In the genomic region with DNA sequence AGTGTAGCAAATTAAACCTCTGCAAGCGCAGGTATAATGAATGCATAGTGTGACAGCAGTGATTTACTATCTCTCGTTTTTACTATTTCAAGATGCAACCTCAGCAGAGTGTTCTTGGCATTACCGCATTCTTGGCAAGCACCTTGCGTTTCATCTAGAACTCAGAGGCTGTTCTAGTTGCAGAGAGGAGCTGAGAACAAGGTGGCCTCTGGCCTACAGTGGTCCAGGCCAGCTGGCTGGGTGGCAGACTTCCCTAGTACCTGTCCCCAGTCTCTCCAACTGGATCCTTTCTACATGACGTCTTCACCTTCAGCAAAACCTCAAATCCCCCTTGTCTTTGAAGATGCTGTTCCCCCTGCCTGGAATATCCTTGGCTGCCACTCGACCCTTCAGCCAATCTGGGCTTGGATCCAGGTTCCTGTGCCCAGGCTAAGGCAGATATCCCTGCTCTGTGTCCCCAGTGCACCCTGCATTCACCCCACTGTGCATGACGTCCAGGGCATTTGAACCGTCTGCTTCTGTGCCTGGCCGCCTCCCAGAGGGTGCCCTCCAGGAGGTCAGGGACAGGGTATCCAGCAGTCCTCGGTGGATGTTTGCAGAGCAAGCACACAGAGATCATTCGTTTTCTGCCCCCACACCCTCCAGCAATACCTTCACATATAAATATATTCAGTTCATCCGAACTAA, we compare ENCODE assay signal across 14 cellular contexts.
DNase-seq lines count a peak whose midpoint lies in the region; ATAC-seq, FAIRE-seq and TF ChIP-seq lines count a peak whose summit lies in the region.
"Had no signal": no experiment of that assay in that cellular context is flagged by ENCODE, and none has a peak within 500 bp of the region (broad histone marks: within the 10 kb centered on the region; RNA-seq: fewer than 3 reads in every experiment).

No MANE protein-coding gene starts in this region.

- H3K9ac ChIP-seq in HepG2 (ENCODE audit: insufficient read depth, low read depth, low read length), result 0 out of 2 replicates have a peak overlapping the region, but pooled peaks have one; percentile 4

- H3K4me3 ChIP-seq in HepG2 (replicated peaks in 1 of 3; ENCODE audit: insufficient read depth in 1 of 3, low read depth in 2 of 3, low read length in 3 of 3), result peak overlapping the region in 1 of 3 experiments; percentile 3; a peak in 1 of 6 replicates
- no peak overlapping the region for H3K4me3 ChIP-seq in effector memory CD4-positive, alpha-beta T cell (ENCODE audit: insufficient read depth, low read depth, low read length, poor library complexity, severe bottlenecking)

- 0 out of 4 replicates have a peak, but pooled peaks of 1 of the 2 experiments have one; percentile 19 for TF ChIP-seq EP300 in HepG2 (IDR thresholded peaks at IDR 0.05; ENCODE audit: low read depth in 2 of 2, low read length in 2 of 2)
- no peak for TF ChIP-seq EP300 in HepG2 (CRISPR knock-in tag; IDR thresholded peaks at IDR 0.05; ENCODE audit: borderline replicate concordance)

- H3K27me3 ChIP-seq in HepG2 (ENCODE audit: control insufficient read depth in 1 of 2, insufficient read depth in 2 of 2, low read length in 2 of 2), result no peaks in the 10 kb centered on the region
- no peaks in the 10 kb centered on the region for H3K27me3 ChIP-seq in effector memory CD4-positive, alpha-beta T cell (replicated peaks; ENCODE audit: control insufficient read depth, insufficient read depth, low read length, poor library complexity, severe bottlenecking)

- CTCF ChIA-PET in HEK293T (lab: Yijun Ruan, JAX) (interaction anchor here (0.6 kb wide), 1 partner anchor 71 kb away, joined by 6 read pairs; no protein-coding TSS in a partner anchor), HepG2 (lab: Yijun Ruan, JAX; ENCODE audit: low intra/inter-chr PET ratio, low total read pairs) (no interaction called here)

- peaks cover 92% of the 10 kb centered on the region for H3K4me1 ChIP-seq in HepG2 (ENCODE audit: insufficient read depth, low read length)
- no peaks in the 10 kb centered on the region for H3K4me1 ChIP-seq in effector memory CD4-positive, alpha-beta T cell (ENCODE audit: control insufficient read depth, insufficient read depth, low read length, poor library complexity, severe bottlenecking)

- TF ChIP-seq POLR2A in HepG2 (IDR thresholded peaks at IDR 0.05; ENCODE audit: insufficient read depth in 1 of 2, low read depth in 2 of 2, low read length in 2 of 2), result no peak

- POLR2A ChIA-PET in HEK293T (lab: Yijun Ruan, JAX), result no interaction called here
- POLR2A ChIA-PET in HepG2 (lab: Yijun Ruan, JAX), result interaction anchor here (1.4 to 2.7 kb wide), 4 partner anchors 14 to 120 kb away, joined by 7 to 21 read pairs (median 9); partner anchors contain the start of gene CPEB4

- 36% methylated on average over 12 of the region's 12 CpGs for WGBS in HepG2 (ENCODE audit: low lambda C conversion rate)

- peak overlapping the region; percentile 89 for H3K27ac ChIP-seq in HepG2 (ENCODE audit: extremely low read length, insufficient read depth, low read length)
- H3K27ac ChIP-seq in effector memory CD4-positive, alpha-beta T cell (ENCODE audit: insufficient read depth, low read length, poor library complexity, severe bottlenecking), result no peak overlapping the region

- DNase-seq in HEK293T (ENCODE audit: extremely low spot score), result no peak
- peak; percentile 97 for DNase-seq in cerebellar cortex (ENCODE audit: low spot score)
- peak; percentile 35 for DNase-seq in HepG2 (ENCODE audit: low spot score)
- peak; percentile 49 for DNase-seq in renal cortical epithelial cell (ENCODE audit: low read depth)
- DNase-seq in NCI-H128 (lab: John Stamatoyannopoulos, UW; ENCODE audit: unreplicated experiment), result no peak
- no peak for DNase-seq in amniotic stem cell (lab: John Stamatoyannopoulos, UW)
- no peak for DNase-seq in effector memory CD4-positive, alpha-beta T cell
- no peak for DNase-seq in activated CD4-positive, alpha-beta T cell treated with anti-CD3 and anti-CD28 coated beads for 48 hours
- DNase-seq: activated gamma-delta T cell treated with Interleukin-2 at 50 U/mL for 16 hours, natural killer cell, NCI-H1930, T-helper 9 cell had no signal

- peak; percentile 23 for FAIRE-seq in HepG2 (lab: Jason Lieb, UNC)
- FAIRE-seq: frontal cortex, G401.6 had no signal

- no peaks in the 10 kb centered on the region for H3K79me2 ChIP-seq in HepG2 (ENCODE audit: insufficient read depth, low read length)

- no peaks in the 10 kb centered on the region for H3K36me3 ChIP-seq in HepG2 (replicated peaks in 1 of 2; ENCODE audit: control insufficient read depth in 1 of 2, insufficient read depth in 2 of 2, low read length in 2 of 2)
- H3K36me3 ChIP-seq in effector memory CD4-positive, alpha-beta T cell (ENCODE audit: control insufficient read depth, insufficient read depth, low read length), result no peaks in the 10 kb centered on the region

- no peak for TF ChIP-seq CTCF in HepG2 (CRISPR knock-in tag; IDR thresholded peaks at IDR 0.05)

- peak overlapping the region; percentile 41 for H3K4me2 ChIP-seq in HepG2 (ENCODE audit: low read depth, low read length)

- intact Hi-C loops in HepG2 (cut with micrococcal nuclease; ENCODE audit: unreplicated experiment), result loop anchor here (2.0 to 5.0 kb wide), 3 partner anchors 55 to 201 kb away; partner anchors contain the start of gene CPEB4

- H2AFZ ChIP-seq in HepG2 (ENCODE audit: low read length), result no peak overlapping the region

- BruUV-seq in HepG2 (replicated peaks; lab: Mats Ljungman, UMichigan), result no TSS peak

- ATAC-seq in HepG2, result peak; percentile 11
- ATAC-seq: natural killer cell had no signal

- TF ChIP-seq RAD21 in HepG2 (CRISPR knock-in tag; IDR thresholded peaks at IDR 0.05), result no peak

- in situ Hi-C loops in HepG2 (cut with HindIII; ENCODE audit: extremely low pct_ligation_motif_present, low pct_unique_long_range_greater_than_20kb), result loop anchor here (25.0 kb wide), 1 partner anchor 195 kb away; no protein-coding TSS in a partner anchor

- H3K9me3 ChIP-seq in HepG2 (ENCODE audit: low read length), result no peaks in the 10 kb centered on the region
- no peaks in the 10 kb centered on the region for H3K9me3 ChIP-seq in effector memory CD4-positive, alpha-beta T cell (ENCODE audit: control insufficient read depth, low read length)

- H4K20me1 ChIP-seq in HepG2 (ENCODE audit: insufficient read depth, low read length), result no peaks in the 10 kb centered on the region

TF ChIP-seq in HEK293T, 16 proteins besides CTCF, POLR2A, EP300 and RAD21:
- TF ChIP-seq, protein P1, sequence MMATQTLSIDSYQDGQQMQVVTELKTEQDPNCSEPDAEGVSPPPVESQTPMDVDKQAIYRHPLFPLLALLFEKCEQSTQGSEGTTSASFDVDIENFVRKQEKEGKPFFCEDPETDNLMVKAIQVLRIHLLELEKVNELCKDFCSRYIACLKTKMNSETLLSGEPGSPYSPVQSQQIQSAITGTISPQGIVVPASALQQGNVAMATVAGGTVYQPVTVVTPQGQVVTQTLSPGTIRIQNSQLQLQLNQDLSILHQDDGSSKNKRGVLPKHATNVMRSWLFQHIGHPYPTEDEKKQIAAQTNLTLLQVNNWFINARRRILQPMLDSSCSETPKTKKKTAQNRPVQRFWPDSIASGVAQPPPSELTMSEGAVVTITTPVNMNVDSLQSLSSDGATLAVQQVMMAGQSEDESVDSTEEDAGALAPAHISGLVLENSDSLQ (IDR thresholded peaks at IDR 0.05), result peak; percentile 48
- no peak for TF ChIP-seq SUZ12 (IDR thresholded peaks at IDR 0.05)
- TF ChIP-seq HDGF (IDR thresholded peaks at IDR 0.05; ENCODE audit: borderline replicate concordance), result no peak
- TF ChIP-seq ELF4 (IDR thresholded peaks at IDR 0.05), result no peak
- TF ChIP-seq L3MBTL2 (conservative IDR thresholded peaks at IDR 0.05), result no peak
- TF ChIP-seq FOXK2 (IDR thresholded peaks at IDR 0.05), result no peak
TF ChIP-seq in HEK293T: peak in this region for 1.

TF ChIP-seq in HepG2, 621 proteins besides CTCF, POLR2A, EP300 and RAD21 (continues in another document):
- no peak for TF ChIP-seq WIZ (CRISPR knock-in tag; IDR thresholded peaks at IDR 0.05)
- no peak for TF ChIP-seq AGO1 (IDR thresholded peaks at IDR 0.05; ENCODE audit: low read depth, low read length, poor library complexity, severe bottlenecking)
- no peak for TF ChIP-seq E2F1 (CRISPR knock-in tag; IDR thresholded peaks at IDR 0.05)
- TF ChIP-seq ZNF776 (CRISPR knock-in tag; IDR thresholded peaks at IDR 0.05), result no peak
- TF ChIP-seq DNMT1 (CRISPR knock-in tag; IDR thresholded peaks at IDR 0.05), result no peak
- TF ChIP-seq ZNF264 (CRISPR knock-in tag; IDR thresholded peaks at IDR 0.05), result no peak
- no peak for TF ChIP-seq RBM22 (optimal IDR thresholded peaks at IDR 0.05; ENCODE audit: low read length)
- no peak for TF ChIP-seq MXD3 (CRISPR knock-in tag; IDR thresholded peaks at IDR 0.05)
- TF ChIP-seq NFE2L1 (CRISPR knock-in tag; IDR thresholded peaks at IDR 0.05; ENCODE audit: borderline replicate concordance), result no peak
- no peak for TF ChIP-seq ZNF552 (CRISPR knock-in tag; IDR thresholded peaks at IDR 0.05; ENCODE audit: borderline replicate concordance)
- no peak for TF ChIP-seq RFX1 (IDR thresholded peaks at IDR 0.05)
- peak; percentile 48; the same call in 1 of the 2 replicates for TF ChIP-seq BCL6 (CRISPR knock-in tag; IDR thresholded peaks at IDR 0.05)

Comparison
In these comparisons a context has a peak if more than half of its experiments do, and no peak if none do; other contexts are left out.
1. DNase-seq: peak in cerebellar cortex (single experiment), HepG2 (single experiment) and renal cortical epithelial cell (single experiment); none in HEK293T (single experiment), NCI-H128 (single experiment), amniotic stem cell (single experiment), effector memory CD4-positive, alpha-beta T cell (0 of 3) and activated CD4-positive, alpha-beta T cell treated with anti-CD3 and anti-CD28 coated beads for 48 hours (single experiment).